In genomic region chr16:19389246-19389645, GRCh38 we compare ENCODE assay signal across 8 cellular contexts. TPM values are rescaled to one million over a fixed set of nuclear protein-coding genes. Genes with fewer than 3 reads are reported as not detected.
DNase-seq lines count a peak whose midpoint lies in the region; TF ChIP-seq lines count a peak whose summit lies in the region.

No MANE protein-coding gene starts in this region.

- CTCF ChIA-PET in activated CD4-positive, alpha-beta memory T cell treated with anti-CD3 and anti-CD28 coated beads, Interleukin-2, amount 10 ng/mL, durations not matched to agents 7 days and 5 days (lab: Charles Lee): interaction anchor here (1.4 to 3.7 kb wide), 3 partner anchors 114 to 128 kb away, joined by 4 to 43 read pairs (median 6); no protein-coding TSS in a partner anchor

- no peak overlapping the region for H3K27ac ChIP-seq in spleen

- POLR2A ChIA-PET in activated CD4-positive, alpha-beta memory T cell treated with anti-CD3 and anti-CD28 coated beads, Interleukin-2, amount 10 ng/mL, durations not matched to agents 7 days and 5 days (lab: Charles Lee): no interaction called here

- WGBS in spleen, 5 donors: 18 to 23% (median 19%) methylated on average over 5 of the region's 5 CpGs

- DNase-seq in NOMO-1 (lab: John Stamatoyannopoulos, UW; ENCODE audit: unreplicated experiment in 2 of 2) (peak; percentile 17 to 21), NOMO-1 treated with dmso at 0.1 percent for 144 hours (lab: John Stamatoyannopoulos, UW; ENCODE audit: unreplicated experiment) (no peak), NCI-H2171 (lab: John Stamatoyannopoulos, UW) (peak; percentile 27), fibroblast of mammary gland (ENCODE audit: low read depth) (peak; percentile 21), spleen (peak; percentile 80), T1000 (lab: John Stamatoyannopoulos, UW) (no peak), kidney glomerular epithelial cell (lab: John Stamatoyannopoulos, UW) (no peak)
- peak; percentile 67 for DNase-seq in activated CD4-positive, alpha-beta memory T cell treated with anti-CD3 and anti-CD28 coated beads, Interleukin-2, amount 10 ng/mL, durations not matched to agents 7 days and 5 days

- peaks cover 43% of the 10 kb centered on the region for H3K27me3 Mint-ChIP-seq in activated CD4-positive, alpha-beta memory T cell treated with anti-CD3 and anti-CD28 coated beads, Interleukin-2, amount 10 ng/mL, durations not matched to agents 7 days and 5 days

- no peak overlapping the region for H3K4me3 Mint-ChIP-seq in activated CD4-positive, alpha-beta memory T cell treated with anti-CD3 and anti-CD28 coated beads, Interleukin-2, amount 10 ng/mL, durations not matched to agents 7 days and 5 days

- intact Hi-C loops in spleen (cut with DNase I; ENCODE audit: low total_unique reads): no loop called here

- no peak for TF ChIP-seq POLR2A in spleen (IDR thresholded peaks at IDR 0.05)

- H3K36me3 Mint-ChIP-seq in activated CD4-positive, alpha-beta memory T cell treated with anti-CD3 and anti-CD28 coated beads, Interleukin-2, amount 10 ng/mL, durations not matched to agents 7 days and 5 days (ENCODE audit: low read depth): no peaks in the 10 kb centered on the region

- TF ChIP-seq CTCF in fibroblast of mammary gland (conservative IDR thresholded peaks at IDR 0.05; ENCODE audit: control insufficient read depth, insufficient read depth, low read depth, low read length) (peak; percentile 50), spleen (IDR thresholded peaks at IDR 0.05 in 8 of 11, conservative IDR thresholded peaks at IDR 0.05 in 3 of 11) (peak in 6 of 11 experiments; percentile 16 to 57 (median 40))

- H3K27ac Mint-ChIP-seq in activated CD4-positive, alpha-beta memory T cell treated with anti-CD3 and anti-CD28 coated beads, Interleukin-2, amount 10 ng/mL, durations not matched to agents 7 days and 5 days: no peak overlapping the region

- H3K4me1 ChIP-seq in spleen: no peaks in the 10 kb centered on the region

- H3K27me3 ChIP-seq in spleen (replicated peaks in 1 of 7): peaks cover 0 to 58% (median 5%) of the 10 kb centered on the region in 7 donors

- peaks cover 15% of the 10 kb centered on the region for H3K4me1 Mint-ChIP-seq in activated CD4-positive, alpha-beta memory T cell treated with anti-CD3 and anti-CD28 coated beads, Interleukin-2, amount 10 ng/mL, durations not matched to agents 7 days and 5 days

- H3K4me3 ChIP-seq in fibroblast of mammary gland (ENCODE audit: control insufficient read depth, low read depth, low read length) (no peak overlapping the region), spleen (no peak overlapping the region)

- peaks cover 0 to 15% (median 0%) of the 10 kb centered on the region in 8 donors for H3K9me3 ChIP-seq in spleen

- H3K36me3 ChIP-seq in spleen: no peaks in the 10 kb centered on the region

- peaks cover 2% of the 10 kb centered on the region for H3K9me3 Mint-ChIP-seq in activated CD4-positive, alpha-beta memory T cell treated with anti-CD3 and anti-CD28 coated beads, Interleukin-2, amount 10 ng/mL, durations not matched to agents 7 days and 5 days

RNA-seq across cellular contexts. Expression of gene TMC5, which starts 28.4 kb away (rescaled TPM):
- under 1 TPM; 0.53 to 0.98 TPM for total RNA-seq in activated CD4-positive, alpha-beta memory T cell treated with anti-CD3 and anti-CD28 coated beads, Interleukin-2, amount 10 ng/mL, durations not matched to agents 7 days and 5 days
- total RNA-seq in spleen: under 1 TPM in 4 of 7 donors, not detected in 3; 0.06 to 0.30 (median 0.25) TPM
- polyA plus RNA-seq in spleen: under 1 TPM in 2 of 3 donors, not detected in 1; 0.05 to 0.10 TPM

Comparison
In these comparisons a context has a peak if more than half of its experiments do, and no peak if none do; other contexts are left out.
1. DNase-seq: peak in NOMO-1 (2 of 2), NCI-H2171 (single experiment), activated CD4-positive, alpha-beta memory T cell treated with anti-CD3 and anti-CD28 coated beads, Interleukin-2, amount 10 ng/mL, durations not matched to agents 7 days and 5 days (single experiment), fibroblast of mammary gland (single experiment) and spleen (single experiment); none in NOMO-1 treated with dmso at 0.1 percent for 144 hours (single experiment), T1000 (single experiment) and kidney glomerular epithelial cell (single experiment).